28 cellular contexts compared by ENCODE assay signal in the genomic region with DNA sequence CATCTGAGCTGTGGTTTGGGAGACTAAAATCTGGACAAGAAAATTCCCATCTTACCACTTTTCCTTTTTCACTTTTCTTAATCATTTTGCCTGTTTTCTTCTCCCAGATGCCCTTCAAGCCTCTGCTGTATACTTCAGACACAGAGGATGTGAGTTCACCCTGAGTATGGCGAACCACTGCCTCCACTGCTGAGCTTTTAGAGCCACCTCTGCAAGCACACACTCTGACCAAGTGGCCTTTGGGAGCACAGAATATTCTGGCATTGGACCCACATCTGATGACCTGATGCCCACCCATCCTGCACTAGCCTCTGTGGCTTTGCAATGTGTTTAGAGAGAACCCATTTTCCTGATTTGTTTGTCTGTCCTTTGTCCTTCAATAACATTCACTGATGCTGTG. TPM values are rescaled to one million over a fixed set of nuclear protein-coding genes. Genes with fewer than 3 reads are reported as not detected.
DNase-seq lines count a peak whose midpoint lies in the region; ATAC-seq and TF ChIP-seq lines count a peak whose summit lies in the region.
"Had no signal": no experiment of that assay in that cellular context is flagged by ENCODE, and none has a peak within 500 bp of the region (broad histone marks: within the 10 kb centered on the region; RNA-seq: fewer than 3 reads in every experiment).

No MANE protein-coding gene starts in this region.

- no peak overlapping the region for H3K27ac ChIP-seq in thyroid gland
- no peak overlapping the region for H3K27ac ChIP-seq in heart left ventricle
- H3K27ac ChIP-seq: epithelial cell of prostate, PC-9, SJSA1, skin epidermis, tibial nerve had no signal

- H3K4me1 Mint-ChIP-seq in stimulated activated naive CD8-positive, alpha-beta T cell treated with anti-CD3 and anti-CD28 coated beads, Interleukin-15, Interleukin-2, amounts not matched to agents 100 ng/mL and 50 ng/mL, for 24 hours (ENCODE audit: low read depth), result no peaks in the 10 kb centered on the region
- H3K4me1 Mint-ChIP-seq in stimulated activated naive CD8-positive, alpha-beta T cell treated with anti-CD3 and anti-CD28 coated beads, Interleukin-15, amount 100 ng/mL, for 72 hours, result no peaks in the 10 kb centered on the region
- H3K4me1 Mint-ChIP-seq: activated T-helper 17 cell treated with anti-CD3 and anti-CD28 coated beads, Interleukin-2, amount 50 U/mL, for 72 hours; mesothelial cell of epicardium; nephron progenitor cell had no signal

- no peaks in the 10 kb centered on the region for H3K36me3 ChIP-seq in thyroid gland
- no peaks in the 10 kb centered on the region for H3K36me3 ChIP-seq in heart left ventricle
- H3K36me3 ChIP-seq: tibial nerve had no signal

- H3K4me3 Mint-ChIP-seq in stimulated activated naive CD8-positive, alpha-beta T cell treated with anti-CD3 and anti-CD28 coated beads, Interleukin-15, Interleukin-2, amounts not matched to agents 100 ng/mL and 50 ng/mL, for 24 hours, result no peak overlapping the region
- H3K4me3 Mint-ChIP-seq in stimulated activated naive CD8-positive, alpha-beta T cell treated with anti-CD3 and anti-CD28 coated beads, Interleukin-15, amount 100 ng/mL, for 72 hours, result no peak overlapping the region
- H3K4me3 Mint-ChIP-seq: activated CD4-positive, alpha-beta T cell treated with anti-CD3 and anti-CD28 coated beads, Interleukin-2, amount 10 ng/mL, durations not matched to agents 7 days and 5 days; activated T-helper 17 cell treated with anti-CD3 and anti-CD28 coated beads, Interleukin-2, amount 50 U/mL, for 72 hours; CD4-positive, alpha-beta T cell; mesothelial cell of epicardium; nephron progenitor cell; T-helper 1 cell treated with Interleukin-12 subunit alpha and Interleukin-12 subunit beta and Interleukin-4 antibody, amounts not matched to agents 30 μg/mL and 1 μg/mL, for 36 hours had no signal

- no peaks in the 10 kb centered on the region for H3K27me3 Mint-ChIP-seq in stimulated activated naive CD8-positive, alpha-beta T cell treated with anti-CD3 and anti-CD28 coated beads, Interleukin-15, Interleukin-2, amounts not matched to agents 100 ng/mL and 50 ng/mL, for 24 hours
- H3K27me3 Mint-ChIP-seq in stimulated activated naive CD8-positive, alpha-beta T cell treated with anti-CD3 and anti-CD28 coated beads, Interleukin-15, amount 100 ng/mL, for 72 hours, result peaks cover 21% of the 10 kb centered on the region
- H3K27me3 Mint-ChIP-seq: activated T-helper 17 cell treated with anti-CD3 and anti-CD28 coated beads, Interleukin-2, amount 50 U/mL, for 72 hours; CD4-positive, alpha-beta T cell had no signal

- no peak for TF ChIP-seq CTCF in thyroid gland (IDR thresholded peaks at IDR 0.05)
- no peak for TF ChIP-seq CTCF in heart left ventricle (IDR thresholded peaks at IDR 0.05)

- 92 to 100% methylated on average over 1 of the region's 1 CpG for WGBS in thyroid gland, 2 donors
- WGBS in heart left ventricle, 4 donors, result 87 to 100% (median 89%) methylated on average over 1 of the region's 1 CpG

- H3K4me1 ChIP-seq in thyroid gland (no peaks in the 10 kb centered on the region), heart left ventricle (no peaks in the 10 kb centered on the region)
- H3K4me1 ChIP-seq: SJSA1, tibial nerve had no signal

- ATAC-seq in stimulated activated naive CD8-positive, alpha-beta T cell treated with anti-CD3 and anti-CD28 coated beads, Interleukin-15, amount 100 ng/mL, for 72 hours, result no peak
- ATAC-seq in heart left ventricle, result no peak
- ATAC-seq: activated T-helper 17 cell treated with anti-CD3 and anti-CD28 coated beads, Interleukin-2, amount 50 U/mL, for 72 hours; left cardiac atrium had no signal

- no peaks in the 10 kb centered on the region for H3K9me3 ChIP-seq in thyroid gland
- peaks cover 0 to 33% (median 12%) of the 10 kb centered on the region in 12 donors for H3K9me3 ChIP-seq in heart left ventricle
- H3K9me3 ChIP-seq: SJSA1 had no signal

- no peak for TF ChIP-seq POLR2A in thyroid gland (IDR thresholded peaks at IDR 0.05)
- TF ChIP-seq POLR2A in heart left ventricle (IDR thresholded peaks at IDR 0.05), result no peak

- peak overlapping the region; percentile 43 for H3K27ac Mint-ChIP-seq in stimulated activated naive CD8-positive, alpha-beta T cell treated with anti-CD3 and anti-CD28 coated beads, Interleukin-15, Interleukin-2, amounts not matched to agents 100 ng/mL and 50 ng/mL, for 24 hours
- H3K27ac Mint-ChIP-seq in stimulated activated naive CD8-positive, alpha-beta T cell treated with anti-CD3 and anti-CD28 coated beads, Interleukin-15, amount 100 ng/mL, for 72 hours, result no peak overlapping the region
- H3K27ac Mint-ChIP-seq: activated CD4-positive, alpha-beta T cell treated with anti-CD3 and anti-CD28 coated beads, Interleukin-2, amount 10 ng/mL, durations not matched to agents 7 days and 5 days; activated T-helper 17 cell treated with anti-CD3 and anti-CD28 coated beads, Interleukin-2, amount 50 U/mL, for 72 hours; CD4-positive, alpha-beta T cell; mesothelial cell of epicardium; T-helper 1 cell treated with Interleukin-12 subunit alpha and Interleukin-12 subunit beta and Interleukin-4 antibody, amounts not matched to agents 30 μg/mL and 1 μg/mL, for 36 hours had no signal

- no peak for DNase-seq in stimulated activated naive CD8-positive, alpha-beta T cell treated with anti-CD3 and anti-CD28 coated beads, Interleukin-15, amount 100 ng/mL, for 72 hours
- DNase-seq in RPMI8226 (peak; percentile 46), fibroblast of peridontal ligament (ENCODE audit: extremely low read depth) (peak; percentile 6), HK-2 (ENCODE audit: unreplicated experiment) (no peak), NCI-H2081 treated with DMSO at 0.1 percent for 48 hours (lab: John Stamatoyannopoulos, UW) (no peak), thyroid gland (no peak), heart left ventricle (no peak)
- DNase-seq: activated CD4-positive, alpha-beta T cell treated with anti-CD3 and anti-CD28 coated beads, Interleukin-2, amount 10 ng/mL, durations not matched to agents 7 days and 5 days; CD4-positive, alpha-beta T cell; dermis blood vessel endothelial cell; HCEC 1CT; left cardiac atrium; NCI-H774; nephron progenitor cell; PC-9; posterior cingulate gyrus; stimulated activated naive CD4-positive, alpha-beta T cell treated with Interleukin-2 at 50 U/mL for 16 hours had no signal

- peaks cover 26% of the 10 kb centered on the region for H3K36me3 Mint-ChIP-seq in stimulated activated naive CD8-positive, alpha-beta T cell treated with anti-CD3 and anti-CD28 coated beads, Interleukin-15, Interleukin-2, amounts not matched to agents 100 ng/mL and 50 ng/mL, for 24 hours (ENCODE audit: low read depth)
- H3K36me3 Mint-ChIP-seq: mesothelial cell of epicardium had no signal

- no peaks in the 10 kb centered on the region for H3K9me3 Mint-ChIP-seq in stimulated activated naive CD8-positive, alpha-beta T cell treated with anti-CD3 and anti-CD28 coated beads, Interleukin-15, Interleukin-2, amounts not matched to agents 100 ng/mL and 50 ng/mL, for 24 hours
- H3K9me3 Mint-ChIP-seq in stimulated activated naive CD8-positive, alpha-beta T cell treated with anti-CD3 and anti-CD28 coated beads, Interleukin-15, amount 100 ng/mL, for 72 hours, result peaks cover 0 to 9% of the 10 kb centered on the region in 2 donors
- H3K9me3 Mint-ChIP-seq: activated T-helper 17 cell treated with anti-CD3 and anti-CD28 coated beads, Interleukin-2, amount 50 U/mL, for 72 hours; CD4-positive, alpha-beta T cell; mesothelial cell of epicardium; nephron progenitor cell; T-helper 1 cell treated with Interleukin-12 subunit alpha and Interleukin-12 subunit beta and Interleukin-4 antibody, amounts not matched to agents 30 μg/mL and 1 μg/mL, for 36 hours had no signal

- intact Hi-C loops in thyroid gland (cut with DNase I) (no loop called here), heart left ventricle (cut with DNase I) (no loop called here)

- H3K27me3 ChIP-seq in thyroid gland (no peaks in the 10 kb centered on the region), heart left ventricle (no peaks in the 10 kb centered on the region)
- H3K27me3 ChIP-seq: tibial nerve had no signal

- no peak overlapping the region for H3K4me3 ChIP-seq in thyroid gland (replicated peaks in 1 of 3)
- no peak overlapping the region for H3K4me3 ChIP-seq in heart left ventricle
- H3K4me3 ChIP-seq: PC-9, SJSA1, skin epidermis, tibial nerve had no signal

RNA-seq across cellular contexts. Expression of gene TERT, which starts 32.5 kb away (rescaled TPM):
- total RNA-seq in thyroid gland (not detected), heart left ventricle (not detected)
- not detected for polyA plus RNA-seq in heart left ventricle
- total RNA-seq: bronchial epithelial cell, glomerular endothelial cell, left cardiac atrium, tibial nerve had no signal
- polyA plus RNA-seq: AG04450 had no signal

RNA-seq across cellular contexts. Expression of gene SLC6A18, which starts 37.2 kb away (rescaled TPM):
- total RNA-seq in thyroid gland, result not detected
- total RNA-seq in heart left ventricle, result not detected
- polyA plus RNA-seq in heart left ventricle, result not detected
- total RNA-seq: activated CD4-positive, alpha-beta T cell treated with anti-CD3 and anti-CD28 coated beads, Interleukin-2, amount 10 ng/mL, durations not matched to agents 7 days and 5 days; activated T-helper 17 cell treated with anti-CD3 and anti-CD28 coated beads, Interleukin-2, amount 50 U/mL, for 72 hours; bronchial epithelial cell; CD4-positive, alpha-beta T cell; dermis blood vessel endothelial cell; glomerular endothelial cell; left cardiac atrium; mesothelial cell of epicardium; PC-9; SJSA1; tibial nerve had no signal
- polyA plus RNA-seq: AG04450 had no signal

Comparison
In these comparisons a context has a peak if more than half of its experiments do, and no peak if none do; other contexts are left out.
1. DNase-seq: peak in RPMI8226 (single experiment) and fibroblast of peridontal ligament (single experiment); none in stimulated activated naive CD8-positive, alpha-beta T cell treated with anti-CD3 and anti-CD28 coated beads, Interleukin-15, amount 100 ng/mL, for 72 hours (0 of 2), HK-2 (single experiment), NCI-H2081 treated with DMSO at 0.1 percent for 48 hours (single experiment), thyroid gland (0 of 2) and heart left ventricle (0 of 5).